In the genomic region with DNA sequence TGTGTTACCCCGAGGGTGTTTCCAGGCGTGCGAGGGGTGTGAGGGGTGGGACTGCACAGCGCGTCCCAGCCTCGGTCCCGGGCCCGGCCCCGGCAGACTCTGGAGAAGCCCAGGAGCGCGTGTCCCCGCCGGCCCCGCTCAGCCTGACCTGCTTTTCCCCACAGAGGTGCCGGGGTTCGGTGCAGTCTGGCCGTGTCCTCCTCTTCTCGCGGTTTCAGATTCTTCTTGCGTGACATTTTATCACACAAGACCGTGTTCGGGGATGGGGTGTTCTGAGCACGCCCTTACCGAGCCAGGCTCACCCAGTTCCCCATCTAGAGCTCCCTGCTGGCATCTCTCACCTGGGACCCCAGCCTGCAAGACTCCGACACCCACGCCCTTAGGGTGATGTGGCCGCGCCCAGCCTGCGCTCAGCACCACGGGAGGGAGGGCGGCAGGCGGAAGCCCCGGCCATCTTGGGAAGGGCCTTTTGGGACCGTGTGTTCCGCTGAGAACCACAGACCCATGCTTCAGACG, we compare ENCODE assay signal across 9 cellular contexts.
A peak's percentile ranks its signal among the peaks of the same experiment; 100 is the strongest.
DNase-seq lines count a peak whose midpoint lies in the region; ATAC-seq and TF ChIP-seq lines count a peak whose summit lies in the region.
"Had no signal": no experiment of that assay in that cellular context is flagged by ENCODE, and none has a peak within 500 bp of the region (broad histone marks: within the 10 kb centered on the region; RNA-seq: fewer than 3 reads in every experiment).

No MANE protein-coding gene starts in this region.

- no peak overlapping the region for H3K27ac Mint-ChIP-seq in osteocyte (ENCODE audit: unreplicated experiment)

- H3K27ac ChIP-seq in HUES6 (ENCODE audit: low read depth, low read length): peak overlapping the region; percentile 54; the same call in 1 of the 2 replicates
- no peak overlapping the region for H3K27ac ChIP-seq in right lobe of liver

- TF ChIP-seq CTCF in right lobe of liver (IDR thresholded peaks at IDR 0.05) (no peak), osteocyte (IDR thresholded peaks at IDR 0.05) (no peak)

- no peaks in the 10 kb centered on the region for H3K9me3 Mint-ChIP-seq in osteocyte (ENCODE audit: unreplicated experiment)

- 0 out of 2 replicates have a peak, but pooled peaks cover 2% of the 10 kb centered on the region for H3K9me3 ChIP-seq in HUES6 (ENCODE audit: control insufficient read depth, insufficient read depth, low read depth, low read length)
- H3K9me3 ChIP-seq in right lobe of liver: no peaks in the 10 kb centered on the region

- no peaks in the 10 kb centered on the region for H3K36me3 Mint-ChIP-seq in osteocyte (ENCODE audit: unreplicated experiment)

- 62% methylated on average over 24 of the region's 36 CpGs for WGBS in right lobe of liver (ENCODE audit: insufficient coverage, low coverage, low lambda C conversion rate, missing lambda C conversion rate)

- no peaks in the 10 kb centered on the region for H3K27me3 Mint-ChIP-seq in osteocyte (ENCODE audit: unreplicated experiment)

- no peaks in the 10 kb centered on the region for H3K27me3 ChIP-seq in HUES6 (ENCODE audit: control insufficient read depth, insufficient read depth, low read length)
- no peaks in the 10 kb centered on the region for H3K27me3 ChIP-seq in right lobe of liver

- peak; percentile 78 for DNase-seq in activated effector memory CD4-positive, alpha-beta T cell treated with anti-CD3 and anti-CD28 coated beads, Interleukin-2, amount 50 U/mL, for 16 hours
- no peak for DNase-seq in right lobe of liver
- peak; percentile 38 for DNase-seq in stimulated activated CD8-positive, alpha-beta memory T cell treated with anti-CD3 and anti-CD28 coated beads, Interleukin-4, amount 100 ng/mL, for 48 hours
- no peak for DNase-seq in NCI-H2107 (lab: John Stamatoyannopoulos, UW)
- DNase-seq in osteocyte (ENCODE audit: extremely low spot score, unreplicated experiment): no peak

- peak overlapping the region; percentile 61 for H3K9ac ChIP-seq in HUES6 (ENCODE audit: low read length)

- peaks cover 8% of the 10 kb centered on the region for H3K4me1 Mint-ChIP-seq in osteocyte (ENCODE audit: unreplicated experiment)

- H3K4me3 ChIP-seq in HUES6 (ENCODE audit: low read depth, low read length): peak overlapping the region; percentile 69
- peak overlapping the region in 2 of 3 donors; percentile 21 to 38 for H3K4me3 ChIP-seq in right lobe of liver

- no peak overlapping the region for H3K4me3 Mint-ChIP-seq in osteocyte (ENCODE audit: unreplicated experiment)

- H3K4me1 ChIP-seq in HUES6 (ENCODE audit: control insufficient read depth, insufficient read depth, low read length) (peaks cover 18% of the 10 kb centered on the region), right lobe of liver (no peaks in the 10 kb centered on the region)

- peak in 2 of 4 donors; percentile 51 to 52 for ATAC-seq in right lobe of liver
- no peak for ATAC-seq in GM21360 (IDR thresholded peaks at IDR 0.05; ENCODE audit: unreplicated experiment)
- ATAC-seq in GM21528 (IDR thresholded peaks at IDR 0.05; ENCODE audit: low FRiP score, unreplicated experiment): no peak
- ATAC-seq: Panc1 had no signal

- TF ChIP-seq POLR2A in right lobe of liver (IDR thresholded peaks at IDR 0.05): no peak

- H3K36me3 ChIP-seq in HUES6 (ENCODE audit: control insufficient read depth, insufficient read depth, low read length) (no peaks in the 10 kb centered on the region), right lobe of liver (no peaks in the 10 kb centered on the region)

- intact Hi-C loops in right lobe of liver (cut with DNase I): no loop called here

Comparison
In these comparisons a context has a peak if more than half of its experiments do, and no peak if none do; other contexts are left out.
1. DNase-seq: peak in activated effector memory CD4-positive, alpha-beta T cell treated with anti-CD3 and anti-CD28 coated beads, Interleukin-2, amount 50 U/mL, for 16 hours (single experiment) and stimulated activated CD8-positive, alpha-beta memory T cell treated with anti-CD3 and anti-CD28 coated beads, Interleukin-4, amount 100 ng/mL, for 48 hours (single experiment); none in right lobe of liver (0 of 3), NCI-H2107 (single experiment) and osteocyte (single experiment).